In genomic region chr17:80777274-80777673, GRCh38 we compare ENCODE assay signal across 1 cellular context.
TF ChIP-seq lines count a peak whose summit lies in the region.

No MANE protein-coding gene starts in this region.

TF ChIP-seq in HEK293, 187 proteins besides CTCF, POLR2A, EP300 and RAD21 (continued from another document):
- TF ChIP-seq, protein P1, sequence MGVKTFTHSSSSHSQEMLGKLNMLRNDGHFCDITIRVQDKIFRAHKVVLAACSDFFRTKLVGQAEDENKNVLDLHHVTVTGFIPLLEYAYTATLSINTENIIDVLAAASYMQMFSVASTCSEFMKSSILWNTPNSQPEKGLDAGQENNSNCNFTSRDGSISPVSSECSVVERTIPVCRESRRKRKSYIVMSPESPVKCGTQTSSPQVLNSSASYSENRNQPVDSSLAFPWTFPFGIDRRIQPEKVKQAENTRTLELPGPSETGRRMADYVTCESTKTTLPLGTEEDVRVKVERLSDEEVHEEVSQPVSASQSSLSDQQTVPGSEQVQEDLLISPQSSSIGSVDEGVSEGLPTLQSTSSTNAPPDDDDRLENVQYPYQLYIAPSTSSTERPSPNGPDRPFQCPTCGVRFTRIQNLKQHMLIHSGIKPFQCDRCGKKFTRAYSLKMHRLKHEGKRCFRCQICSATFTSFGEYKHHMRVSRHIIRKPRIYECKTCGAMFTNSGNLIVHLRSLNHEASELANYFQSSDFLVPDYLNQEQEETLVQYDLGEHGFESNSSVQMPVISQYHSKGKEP (tag by site-specific recombination; IDR thresholded peaks at IDR 0.05): no peak
- TF ChIP-seq FEZF1 (tag by site-specific recombination; IDR thresholded peaks at IDR 0.05) (no peak), ZIC2 (tag by site-specific recombination; IDR thresholded peaks at IDR 0.05) (peak; percentile 69)
- TF ChIP-seq, protein P2, sequence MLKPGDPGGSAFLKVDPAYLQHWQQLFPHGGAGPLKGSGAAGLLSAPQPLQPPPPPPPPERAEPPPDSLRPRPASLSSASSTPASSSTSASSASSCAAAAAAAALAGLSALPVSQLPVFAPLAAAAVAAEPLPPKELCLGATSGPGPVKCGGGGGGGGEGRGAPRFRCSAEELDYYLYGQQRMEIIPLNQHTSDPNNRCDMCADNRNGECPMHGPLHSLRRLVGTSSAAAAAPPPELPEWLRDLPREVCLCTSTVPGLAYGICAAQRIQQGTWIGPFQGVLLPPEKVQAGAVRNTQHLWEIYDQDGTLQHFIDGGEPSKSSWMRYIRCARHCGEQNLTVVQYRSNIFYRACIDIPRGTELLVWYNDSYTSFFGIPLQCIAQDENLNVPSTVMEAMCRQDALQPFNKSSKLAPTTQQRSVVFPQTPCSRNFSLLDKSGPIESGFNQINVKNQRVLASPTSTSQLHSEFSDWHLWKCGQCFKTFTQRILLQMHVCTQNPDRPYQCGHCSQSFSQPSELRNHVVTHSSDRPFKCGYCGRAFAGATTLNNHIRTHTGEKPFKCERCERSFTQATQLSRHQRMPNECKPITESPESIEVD (tag by site-specific recombination; IDR thresholded peaks at IDR 0.05): peak; percentile 31; the same call in 1 of the 2 replicates
